In genomic region chr13:49844191-49844590, GRCh38 we compare ENCODE assay signal across 26 cellular contexts.
"Had no signal": no experiment of that assay in that cellular context is flagged by ENCODE, and none has a peak within 500 bp of the region (broad histone marks: within the 10 kb centered on the region; RNA-seq: fewer than 3 reads in every experiment).

No MANE protein-coding gene starts in this region.

- ATAC-seq: foreskin keratinocyte; left cardiac atrium; left ventricle myocardium superior; natural killer cell; pancreas; right cardiac atrium; stimulated activated effector memory CD8-positive, alpha-beta T cell treated with anti-CD3 and anti-CD28 coated beads, Interleukin-12 subunit alpha, Interleukin-12 subunit beta, amount 100 ng/mL, for 72 hours; stimulated activated naive CD8-positive, alpha-beta T cell treated with anti-CD3 and anti-CD28 coated beads, Interleukin-15, Interleukin-2, amounts not matched to agents 100 U/mL and 50 U/mL, for 24 hours had no signal

- H3K27me3 ChIP-seq: dorsolateral prefrontal cortex, esophagus muscularis mucosa, foreskin keratinocyte, pancreas, thyroid gland had no signal

- H3K4me2 ChIP-seq: smooth muscle cell had no signal

- H3K9me3 ChIP-seq: esophagus muscularis mucosa, pancreas, suprapubic skin, thyroid gland had no signal

- H3K27ac Mint-ChIP-seq: immature natural killer cell; mesothelial cell of epicardium; natural killer cell; progenitor cell of endocrine pancreas; stimulated activated effector memory CD8-positive, alpha-beta T cell treated with anti-CD3 and anti-CD28 coated beads, Interleukin-12 subunit alpha, Interleukin-12 subunit beta, amount 100 ng/mL, for 72 hours; type B pancreatic cell had no signal

- H3K27ac ChIP-seq: coronary artery, dorsolateral prefrontal cortex, epithelial cell of prostate, esophagus muscularis mucosa, foreskin keratinocyte, pancreas, suprapubic skin, thyroid gland had no signal

- H3K9me3 Mint-ChIP-seq: immature natural killer cell; natural killer cell; neural crest cell; stimulated activated effector memory CD8-positive, alpha-beta T cell treated with anti-CD3 and anti-CD28 coated beads, Interleukin-12 subunit alpha, Interleukin-12 subunit beta, amount 100 ng/mL, for 72 hours; type B pancreatic cell had no signal

- H3K27me3 Mint-ChIP-seq: progenitor cell of endocrine pancreas had no signal

- DNase-seq: dorsolateral prefrontal cortex; effector memory CD4-positive, alpha-beta T cell; foreskin keratinocyte; immature natural killer cell; kidney; left cardiac atrium; left ventricle myocardium superior; natural killer cell; nucleus accumbens; pancreas; right cardiac atrium; stimulated activated CD4-positive, alpha-beta T cell treated with anti-CD3 and anti-CD28 coated beads, Interleukin-2, amount 100 ng/mL, for 48 hours; stimulated activated naive CD8-positive, alpha-beta T cell treated with anti-CD3 and anti-CD28 coated beads, Interleukin-15, Interleukin-2, amounts not matched to agents 100 U/mL and 50 U/mL, for 24 hours; thyroid gland had no signal

- H3K4me1 ChIP-seq: foreskin keratinocyte, pancreas had no signal

- H3K4me3 ChIP-seq: coronary artery, dorsolateral prefrontal cortex, esophagus muscularis mucosa, lung, pancreas, smooth muscle cell, suprapubic skin, thyroid gland had no signal

- H3K36me3 ChIP-seq: esophagus muscularis mucosa, pancreas, suprapubic skin, thyroid gland had no signal

- H3K36me3 Mint-ChIP-seq: immature natural killer cell; mesothelial cell of epicardium; natural killer cell; stimulated activated effector memory CD8-positive, alpha-beta T cell treated with anti-CD3 and anti-CD28 coated beads, Interleukin-12 subunit alpha, Interleukin-12 subunit beta, amount 100 ng/mL, for 72 hours; type B pancreatic cell had no signal

- H3K4me3 Mint-ChIP-seq: immature natural killer cell; mesothelial cell of epicardium; natural killer cell; neural crest cell; stimulated activated effector memory CD8-positive, alpha-beta T cell treated with anti-CD3 and anti-CD28 coated beads, Interleukin-12 subunit alpha, Interleukin-12 subunit beta, amount 100 ng/mL, for 72 hours; type B pancreatic cell had no signal

- FAIRE-seq: kidney, pancreas, urothelium cell line had no signal
